20 cellular contexts compared by ENCODE assay signal in genomic region chr3:26536955-26537354, GRCh38.
DNase-seq lines count a peak whose midpoint lies in the region; ATAC-seq, FAIRE-seq and TF ChIP-seq lines count a peak whose summit lies in the region.
"Had no signal": no experiment of that assay in that cellular context is flagged by ENCODE, and none has a peak within 500 bp of the region (broad histone marks: within the 10 kb centered on the region; RNA-seq: fewer than 3 reads in every experiment).

No MANE protein-coding gene starts in this region.

- TF ChIP-seq RAD21 in A549 (conservative IDR thresholded peaks at IDR 0.05 in 1 of 2, IDR thresholded peaks at IDR 0.05 in 1 of 2) (no peak), IMR-90 (IDR thresholded peaks at IDR 0.05; ENCODE audit: low read length) (no peak), H1 (IDR thresholded peaks at IDR 0.05 in 1 of 2, conservative IDR thresholded peaks at IDR 0.05 in 1 of 2; ENCODE audit: low read depth in 2 of 2, low read length in 2 of 2) (no peak)

- H3K4me2 ChIP-seq in A549 (no peak overlapping the region), IMR-90 (ENCODE audit: low read depth, low read length) (no peak overlapping the region), H1 (ENCODE audit: insufficient read depth in 1 of 2, low read depth in 2 of 2, low read length in 2 of 2) (no peak overlapping the region)
- H3K4me2 ChIP-seq: BLaER1 treated with 17β-estradiol and CSF1 and Interleukin-3, amounts not matched to agents 10 nM and 100 nM had no signal

- FAIRE-seq in A549 (lab: Jason Lieb, UNC) (no peak), H1 (lab: Jason Lieb, UNC) (no peak)
- FAIRE-seq: A204.1, D721Med, G401.6, GM12891, GM19239 had no signal

- H4K5ac ChIP-seq in IMR-90 (ENCODE audit: low read depth, low read length) (no peak overlapping the region), H1 (ENCODE audit: insufficient read length, low read depth, low read length) (no peak overlapping the region)

- H3K27ac ChIP-seq in A549 (no peak overlapping the region), IMR-90 (ENCODE audit: insufficient read depth, low read length) (no peak overlapping the region), H1 (ENCODE audit: low read depth, low read length) (no peak overlapping the region)
- H3K27ac ChIP-seq: BLaER1 treated with 17β-estradiol and CSF1 and Interleukin-3, amounts not matched to agents 10 nM and 100 nM; C4-2B had no signal

- CTCF ChIA-PET in A549 (lab: Yijun Ruan, JAX), result no interaction called here
- CTCF ChIA-PET in IMR-90 (lab: Yijun Ruan, JAX), result no interaction called here
- CTCF ChIA-PET in H1 (lab: Charles Lee; ENCODE audit: partially characterized antibody), result interaction anchor here (0.9 kb wide), 1 partner anchor 42 kb away, joined by 3 read pairs; no protein-coding TSS in a partner anchor

- H4K91ac ChIP-seq in IMR-90 (ENCODE audit: insufficient read depth, low read depth, low read length), result no peak overlapping the region
- no peak overlapping the region for H4K91ac ChIP-seq in H1 (replicated peaks; ENCODE audit: insufficient read length, low read length)

- H2AK9ac ChIP-seq in IMR-90 (replicated peaks; ENCODE audit: low read depth, low read length, poor library complexity), result no peak overlapping the region

- intact Hi-C loops in IMR-90 (cut with micrococcal nuclease), result no loop called here

- H3K56ac ChIP-seq in IMR-90 (ENCODE audit: extremely low read depth, insufficient read depth, low read length) (no peak overlapping the region), H1 (replicated peaks; ENCODE audit: insufficient read length, low read depth, low read length) (no peak overlapping the region)

- H3K9ac ChIP-seq in IMR-90 (ENCODE audit: low read depth, low read length), result no peak overlapping the region
- H3K9ac ChIP-seq in H1 (replicated peaks in 1 of 4; ENCODE audit: extremely low read depth in 1 of 4, low read depth in 3 of 4, low read length in 3 of 4), result no peak overlapping the region
- H3K9ac ChIP-seq: BLaER1 treated with 17β-estradiol and CSF1 and Interleukin-3, amounts not matched to agents 10 nM and 100 nM had no signal

- H3K9me3 ChIP-seq in A549 (no peaks in the 10 kb centered on the region), IMR-90 (ENCODE audit: control insufficient read depth, insufficient read depth, low read length) (peaks cover 9% of the 10 kb centered on the region), H1 (ENCODE audit: insufficient read depth in 2 of 2, low read depth in 1 of 2, low read length in 1 of 2) (peaks cover 0 to 2% of the 10 kb centered on the region in 2 experiments; a peak in 1 of 4 replicates)
- H3K9me3 ChIP-seq: Caco-2 had no signal

- H3K18ac ChIP-seq in IMR-90 (ENCODE audit: low read depth, low read length) (no peak overlapping the region), H1 (ENCODE audit: extremely low read depth, low read length) (no peak overlapping the region)

- no peak overlapping the region for H3K14ac ChIP-seq in IMR-90 (replicated peaks; ENCODE audit: low read depth, low read length)
- no peak overlapping the region for H3K14ac ChIP-seq in H1 (ENCODE audit: insufficient read length)

- no peak overlapping the region for H2BK12ac ChIP-seq in H1 (ENCODE audit: low read depth, low read length)

- H2BK15ac ChIP-seq in IMR-90 (ENCODE audit: low read depth, low read length) (no peak overlapping the region), H1 (ENCODE audit: low read length) (no peak overlapping the region)

- TF ChIP-seq EP300 in A549 (IDR thresholded peaks at IDR 0.05), result no peak
- TF ChIP-seq EP300 in H1 (IDR thresholded peaks at IDR 0.05; ENCODE audit: borderline replicate concordance in 1 of 2, low read depth in 2 of 2, low read length in 2 of 2), result no peak

- H4K20me1 ChIP-seq in IMR-90 (ENCODE audit: insufficient read depth, low read length) (no peaks in the 10 kb centered on the region), H1 (replicated peaks in 1 of 2; ENCODE audit: control insufficient read depth in 1 of 2, insufficient read depth in 2 of 2, low read length in 2 of 2) (no peaks in the 10 kb centered on the region)
- H4K20me1 ChIP-seq: BLaER1 treated with 17β-estradiol and CSF1 and Interleukin-3, amounts not matched to agents 10 nM and 100 nM had no signal

- dilution Hi-C loops in IMR-90 (cut with HindIII; ENCODE audit: low sequenced_read_pairs, unreplicated experiment), result no loop called here

- H2BK20ac ChIP-seq in IMR-90 (ENCODE audit: low read depth, low read length) (no peak overlapping the region), H1 (ENCODE audit: low read length) (no peak overlapping the region)

- H2BK120ac ChIP-seq in IMR-90 (ENCODE audit: low read depth, low read length), result no peak overlapping the region
- H2BK120ac ChIP-seq in H1 (replicated peaks; ENCODE audit: low read depth, low read length), result no peak overlapping the region

- H3K27me3 ChIP-seq in IMR-90 (ENCODE audit: control insufficient read depth, insufficient read depth, low read length) (no peaks in the 10 kb centered on the region), H1 (replicated peaks in 1 of 4; ENCODE audit: control insufficient read depth in 3 of 4, extremely low read depth in 1 of 4, insufficient read depth in 3 of 4, low read length in 3 of 4) (no peaks in the 10 kb centered on the region)
- H3K27me3 ChIP-seq: BLaER1 treated with 17β-estradiol and CSF1 and Interleukin-3, amounts not matched to agents 10 nM and 100 nM had no signal

- H2AK5ac ChIP-seq in IMR-90 (ENCODE audit: low read depth, low read length), result no peak overlapping the region
- H2AK5ac ChIP-seq in H1 (ENCODE audit: low read depth, low read length), result no peak overlapping the region

- H3K4me3 ChIP-seq in A549 (no peak overlapping the region), IMR-90 (ENCODE audit: insufficient read depth, low read depth, low read length) (no peak overlapping the region), H1 (ENCODE audit: extremely low read depth in 1 of 4, insufficient read depth in 2 of 4, low read depth in 3 of 4, low read length in 4 of 4) (no peak overlapping the region)
- H3K4me3 ChIP-seq: BLaER1 treated with 17β-estradiol and CSF1 and Interleukin-3, amounts not matched to agents 10 nM and 100 nM had no signal

- H4K8ac ChIP-seq in IMR-90 (ENCODE audit: low read depth in 2 of 2, low read length in 2 of 2), result no peak overlapping the region
- no peak overlapping the region for H4K8ac ChIP-seq in H1 (ENCODE audit: extremely low read depth, insufficient read depth, low read length)

- TF ChIP-seq POLR2A in A549 (IDR thresholded peaks at IDR 0.05; ENCODE audit: low read length) (no peak), IMR-90 (IDR thresholded peaks at IDR 0.05; ENCODE audit: low read depth, low read length) (no peak), H1 (IDR thresholded peaks at IDR 0.05; ENCODE audit: control extremely low read depth in 1 of 2, low read depth in 2 of 2, low read length in 2 of 2) (no peak)

- BruUV-seq in IMR-90 (replicated peaks; lab: Mats Ljungman, UMichigan), result no TSS peak

- no peak overlapping the region for H2AFZ ChIP-seq in IMR-90 (replicated peaks; ENCODE audit: low read length, poor library complexity)
- H2AFZ ChIP-seq in H1 (ENCODE audit: low read length), result no peak overlapping the region

- H3K79me1 ChIP-seq in IMR-90 (ENCODE audit: low read depth in 1 of 2, low read length in 2 of 2), result no peaks in the 10 kb centered on the region
- no peaks in the 10 kb centered on the region for H3K79me1 ChIP-seq in H1 (ENCODE audit: low read depth, low read length)

- no peak overlapping the region for H2BK5ac ChIP-seq in IMR-90 (ENCODE audit: low read depth, low read length, poor library complexity, severe bottlenecking)
- no peak overlapping the region for H2BK5ac ChIP-seq in H1 (ENCODE audit: low read depth, low read length)

- H3K36me3 ChIP-seq in IMR-90 (ENCODE audit: control insufficient read depth, insufficient read depth, low read length) (no peaks in the 10 kb centered on the region), H1 (ENCODE audit: control insufficient read depth in 2 of 4, insufficient read depth in 4 of 4, low read length in 3 of 4) (no peaks in the 10 kb centered on the region)
- H3K36me3 ChIP-seq: BLaER1 treated with 17β-estradiol and CSF1 and Interleukin-3, amounts not matched to agents 10 nM and 100 nM had no signal

- no peaks in the 10 kb centered on the region for H3K79me2 ChIP-seq in H1 (ENCODE audit: control insufficient read depth in 1 of 2, insufficient read depth in 2 of 2, low read length in 2 of 2)

- TF ChIP-seq CTCF in A549 (IDR thresholded peaks at IDR 0.05), result no peak
- TF ChIP-seq CTCF in IMR-90 (conservative IDR thresholded peaks at IDR 0.05; ENCODE audit: low read depth, low read length), result no peak
- TF ChIP-seq CTCF in H1 (IDR thresholded peaks at IDR 0.05; ENCODE audit: control extremely low read depth in 1 of 3, insufficient read depth in 1 of 3, low read depth in 1 of 3, low read length in 3 of 3), result no peak

- ATAC-seq in A549 (no peak), IMR-90 (ENCODE audit: low read depth) (no peak), GM19452 (IDR thresholded peaks at IDR 0.05; ENCODE audit: unreplicated experiment) (no peak)
- no peak for ATAC-seq in stimulated activated naive CD8-positive, alpha-beta T cell treated with anti-CD3 and anti-CD28 coated beads, Interleukin-15, Interleukin-2, amounts not matched to agents 100 U/mL and 50 U/mL, for 24 hours
- ATAC-seq: CD8-positive, alpha-beta T cell had no signal

- H3K4ac ChIP-seq in IMR-90 (ENCODE audit: low read depth, low read length) (no peak overlapping the region), H1 (replicated peaks; ENCODE audit: insufficient read length, low read depth, low read length) (no peak overlapping the region)

- 0% methylated on average over 2 of the region's 2 CpGs for WGBS in A549 (ENCODE audit: missing lambda C conversion rate)
- WGBS in IMR-90 (ENCODE audit: extremely low coverage in 2 of 2, insufficient read length in 1 of 2), 2 experiments, result no CpG with 5 or more reads among the region's 2 CpGs
- 97% methylated on average over 2 of the region's 2 CpGs; no CpG with 5 or more reads in 1 of the 2 experiments for WGBS in H1 (ENCODE audit: extremely low coverage in 1 of 2, insufficient coverage in 1 of 2, insufficient read length in 1 of 2, insufficient replicate concordance in 2 of 2, low coverage in 1 of 2, low lambda C conversion rate in 2 of 2, missing lambda C conversion rate in 1 of 2), 2 experiments

- H3K4me1 ChIP-seq in A549 (no peaks in the 10 kb centered on the region), IMR-90 (ENCODE audit: control insufficient read depth, insufficient read depth, low read length) (no peaks in the 10 kb centered on the region), H1 (replicated peaks in 1 of 4; ENCODE audit: control insufficient read depth in 3 of 4, insufficient read depth in 4 of 4, low read length in 3 of 4) (no peaks in the 10 kb centered on the region)
- H3K4me1 ChIP-seq: Caco-2 had no signal

- H3K9me1 ChIP-seq in IMR-90 (ENCODE audit: insufficient read depth, low read length), result no peaks in the 10 kb centered on the region

- H3K23ac ChIP-seq in IMR-90 (ENCODE audit: low read depth, low read length) (no peak overlapping the region), H1 (ENCODE audit: insufficient read length) (no peak overlapping the region)

- in situ Hi-C loops in IMR-90 (cut with MboI; ENCODE audit: low sequenced_read_pairs), result no loop called here

- no peak for DNase-seq in A549 (ENCODE audit: low read depth in 1 of 2, low spot score in 1 of 2)
- no peak for DNase-seq in IMR-90
- no peak for DNase-seq in H1 (ENCODE audit: low read depth in 1 of 2, low spot score in 2 of 2)
- no peak for DNase-seq in stimulated activated naive CD8-positive, alpha-beta T cell treated with anti-CD3 and anti-CD28 coated beads, Interleukin-15, Interleukin-2, amounts not matched to agents 100 U/mL and 50 U/mL, for 24 hours
- DNase-seq: 8988T; AML-193; Caco-2; Calu3; CD4-positive, alpha-beta T cell; CD8-positive, alpha-beta T cell; DMS79 treated with DMSO at 0.1 percent for 48 hours; GF-D8 had no signal

- H3K23me2 ChIP-seq in H1 (ENCODE audit: low read depth, low read length), result no peaks in the 10 kb centered on the region

- POLR2A ChIA-PET in A549 (lab: Yijun Ruan, JAX), result no interaction called here
- POLR2A ChIA-PET in IMR-90 (lab: Charles Lee; ENCODE audit: unreplicated experiment), result no interaction called here
- POLR2A ChIA-PET in H1 (lab: Charles Lee; ENCODE audit: partially characterized antibody), result no interaction called here

Comparison
In these comparisons a context has a peak if more than half of its experiments do, and no peak if none do; other contexts are left out.
1. Of the 18 proteins assayed by ChIP-seq in both H1 and A549: peak only in H1: none; only in A549: none; in both: MAFK; in neither: 17.